Comparison of ENCODE assay signal across 7 cellular contexts in the genomic region with DNA sequence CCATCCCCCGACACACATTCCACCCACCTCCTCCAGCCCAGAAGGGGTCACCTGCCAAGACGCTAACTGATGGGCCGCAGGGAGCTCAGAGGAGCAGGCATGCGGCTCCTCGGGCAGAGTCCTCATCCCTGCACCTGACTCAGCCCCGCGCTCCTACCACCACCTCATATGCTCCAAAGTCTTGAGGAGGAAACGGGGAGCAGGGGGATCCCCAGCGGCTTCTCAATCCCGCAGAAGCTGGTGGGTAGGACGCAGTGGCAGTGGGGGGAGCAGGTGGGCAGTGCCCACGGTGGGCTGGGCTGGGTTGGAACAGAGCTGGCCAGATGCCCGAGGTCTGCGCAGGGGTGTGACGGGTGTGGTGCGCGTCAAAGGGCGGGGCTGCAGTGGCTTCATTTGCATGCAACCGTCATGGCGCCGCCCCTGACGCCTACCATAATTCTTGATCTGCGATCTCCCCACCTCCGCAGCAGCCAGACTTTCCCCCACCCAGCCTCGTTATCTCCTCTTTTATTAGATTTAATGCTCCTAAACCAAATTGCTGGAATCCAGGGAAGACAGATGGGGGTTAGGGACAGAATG. TPM values are rescaled to one million over a fixed set of nuclear protein-coding genes. Genes with fewer than 3 reads are reported as not detected.
DNase-seq lines count a peak whose midpoint lies in the region; ATAC-seq and TF ChIP-seq lines count a peak whose summit lies in the region.

No MANE protein-coding gene starts in this region.

- peaks cover 13% of the 10 kb centered on the region for H3K27me3 Mint-ChIP-seq in GM23338 (ENCODE audit: insufficient read depth, low read depth, poor library complexity)

- peak overlapping the region; percentile 50; the same call in 1 of the 2 replicates for H3K27ac Mint-ChIP-seq in GM23338

- peak overlapping the region; percentile 94 for H3K4me2 ChIP-seq in GM23338

- peaks cover 30% of the 10 kb centered on the region for H3K4me1 Mint-ChIP-seq in GM23338

- TF ChIP-seq CTCF in GM23338 (conservative IDR thresholded peaks at IDR 0.05; ENCODE audit: low read depth in 2 of 2) (no peak), right atrium auricular region (IDR thresholded peaks at IDR 0.05) (no peak)

- peak; percentile 81 for DNase-seq in GM23338 (ENCODE audit: low spot score)
- peak; percentile 39 for DNase-seq in RPMI8226
- DNase-seq in right atrium auricular region (ENCODE audit: low spot score) = no peak
- peak; percentile 27 for DNase-seq in stimulated activated CD4-positive, alpha-beta T cell treated with anti-CD3 and anti-CD28 coated beads, Interleukin-1b, Interleukin-23, amount 100 ng/mL, for 48 hours

- H3K79me2 ChIP-seq in GM23338 (replicated peaks; ENCODE audit: insufficient read depth) = no peaks in the 10 kb centered on the region

- H3K4me3 Mint-ChIP-seq in GM23338 = peak overlapping the region; percentile 70

- H3K9me3 Mint-ChIP-seq in GM23338 = no peaks in the 10 kb centered on the region; the same call in 2 of the 3 replicates

- no peaks in the 10 kb centered on the region for H4K20me1 ChIP-seq in GM23338 (replicated peaks; ENCODE audit: insufficient read depth)

- H2AFZ ChIP-seq in GM23338 = peak overlapping the region; percentile 96

- H3K9me3 ChIP-seq in right atrium auricular region = no peaks in the 10 kb centered on the region

- H3K27ac ChIP-seq in GM23338 (ENCODE audit: low read depth) = no peak overlapping the region
- peak overlapping the region; percentile 57 to 75 for H3K27ac ChIP-seq in right atrium auricular region

- H3K4me1 ChIP-seq in GM23338 (ENCODE audit: insufficient read depth) (peaks cover 34% of the 10 kb centered on the region), right atrium auricular region (peaks cover 0 to 44% of the 10 kb centered on the region in 2 donors)

- H3K4me3 ChIP-seq in GM23338 = peak overlapping the region; percentile 66
- H3K4me3 ChIP-seq in right atrium auricular region = peak overlapping the region in 1 of 2 donors; percentile 30

- H3K27me3 ChIP-seq in GM23338 (ENCODE audit: insufficient read depth) (peaks cover 6% of the 10 kb centered on the region; the same call in 1 of the 2 replicates), right atrium auricular region (no peaks in the 10 kb centered on the region)

- H3F3A ChIP-seq in GM23338 (replicated peaks; ENCODE audit: low read depth) = no peaks in the 10 kb centered on the region

- ATAC-seq in GM23338 (peak; percentile 68), HG02571 (IDR thresholded peaks at IDR 0.05; ENCODE audit: unreplicated experiment) (no peak), GM19023 (IDR thresholded peaks at IDR 0.05; ENCODE audit: unreplicated experiment) (no peak), HG02623 (IDR thresholded peaks at IDR 0.05; ENCODE audit: unreplicated experiment) (no peak)

- no peaks in the 10 kb centered on the region for H3K9me2 ChIP-seq in GM23338 (ENCODE audit: insufficient read depth)

- H3K36me3 Mint-ChIP-seq in GM23338 (ENCODE audit: low read depth) = no peaks in the 10 kb centered on the region

- H3K36me3 ChIP-seq in GM23338 (ENCODE audit: insufficient read depth) (no peaks in the 10 kb centered on the region), right atrium auricular region (no peaks in the 10 kb centered on the region)

TF ChIP-seq in GM23338, 12 proteins besides CTCF, POLR2A, EP300 and RAD21:
- TF ChIP-seq CREB1 (CRISPR knock-in tag; IDR thresholded peaks at IDR 0.05; ENCODE audit: low read depth) (0 out of 2 replicates have a peak, but pooled peaks have one; percentile 35), EZH2phosphoT487 (IDR thresholded peaks at IDR 0.05; ENCODE audit: unreplicated experiment) (no peak)
TF ChIP-seq in GM23338: peak in this region for 1.

RNA-seq across cellular contexts. Expression of gene EMP2, which starts 39.0 kb away (rescaled TPM):
- 7.3 and 7.4 TPM in 2 replicates for total RNA-seq in GM23338 (2014; rRNA removed; shearing (Covaris generic))
- 34.2 and 40.1 TPM in 2 replicates for polyA plus RNA-seq in GM23338 (2016; fragmentation: Nextera tagmentation; extraction: Ambion mirVana)
- total RNA-seq in right atrium auricular region = 10 to 100 TPM; 40.3 to 66.8 TPM
